8 cellular contexts compared by ENCODE assay signal in genomic region chr18:76627444-76627843, GRCh38.
"Had no signal": no experiment of that assay in that cellular context is flagged by ENCODE, and none has a peak within 500 bp of the region (broad histone marks: within the 10 kb centered on the region; RNA-seq: fewer than 3 reads in every experiment).

No MANE protein-coding gene starts in this region.

- FAIRE-seq: HepG2, HTR-8/SVneo, K562 had no signal

- DNase-seq: IMR-90, KBM-7, KG1 had no signal

- H3K9ac ChIP-seq: KMS-11 had no signal

- H3K4me3 ChIP-seq: K562 had no signal

- H3K27ac ChIP-seq: HL-60, KMS-11 had no signal

- H3K4me2 ChIP-seq: KMS-11 had no signal
